In genomic region chr6:11231564-11232176, GRCh38 we compare ENCODE assay signal across 8 cellular contexts. TPM values are rescaled to one million over a fixed set of nuclear protein-coding genes. Genes with fewer than 3 reads are reported as not detected.
A peak's percentile ranks its signal among the peaks of the same experiment; 100 is the strongest.
DNase-seq lines count a peak whose midpoint lies in the region; ATAC-seq and TF ChIP-seq lines count a peak whose summit lies in the region.

No MANE protein-coding gene starts in this region.

- POLR2A ChIA-PET in WTC11 (lab: Charles Lee), result interaction anchor here (1.5 to 1.8 kb wide), 2 partner anchors 10 to 13 kb away, joined by 3 to 8 read pairs; no protein-coding TSS in a partner anchor

- H3K27me3 ChIP-seq in HAP-1 (ENCODE audit: low read depth) (no peaks in the 10 kb centered on the region), psoas muscle (ENCODE audit: insufficient read depth in 3 of 3, low read length in 2 of 3) (no peaks in the 10 kb centered on the region)

- H3K36me3 ChIP-seq in HAP-1 (replicated peaks) (peaks cover 8% of the 10 kb centered on the region; the same call in 1 of the 2 replicates), psoas muscle (ENCODE audit: insufficient read depth in 1 of 2, low read depth in 1 of 2) (no peaks in the 10 kb centered on the region)

- H3K27ac Mint-ChIP-seq in WTC11, result peak overlapping the region; percentile 28

- DNase-seq in HAP-1 (ENCODE audit: low spot score in 2 of 2) (peak; percentile 74 to 87), WTC11 (ENCODE audit: low spot score) (no peak), Right ventricle myocardium superior (no peak), psoas muscle (no peak), NCI-H1436 treated with DMSO at 0.1 percent for 48 hours (lab: John Stamatoyannopoulos, UW) (no peak), NCI-H1417 treated with DMSO at 0.1 percent for 48 hours (lab: John Stamatoyannopoulos, UW) (no peak), activated gamma-delta T cell treated with Interleukin-2 at 50 U/mL for 16 hours (no peak), NCI-H82 (lab: John Stamatoyannopoulos, UW) (no peak)

- TF ChIP-seq CTCF in WTC11 (IDR thresholded peaks at IDR 0.05) (no peak), psoas muscle (IDR thresholded peaks at IDR 0.05) (no peak)

- no peaks in the 10 kb centered on the region for H3K9me3 Mint-ChIP-seq in WTC11

- no peaks in the 10 kb centered on the region for H3K27me3 Mint-ChIP-seq in WTC11 (ENCODE audit: low read depth)

- H3K4me3 ChIP-seq in HAP-1 (peak overlapping the region; percentile 74), psoas muscle (peak overlapping the region; percentile 80)

- no peaks in the 10 kb centered on the region for H3K36me3 Mint-ChIP-seq in WTC11

- 17 to 22% (median 20%) methylated on average over 4 of the region's 4 CpGs for WGBS in psoas muscle, 3 donors

- H3K9me3 ChIP-seq in HAP-1 (no peaks in the 10 kb centered on the region), psoas muscle (no peaks in the 10 kb centered on the region)

- H3K4me1 ChIP-seq in HAP-1 (peaks cover 38% of the 10 kb centered on the region), psoas muscle (peaks cover 7% of the 10 kb centered on the region)

- ATAC-seq in WTC11 (peak; percentile 56), Right ventricle myocardium superior (ENCODE audit: poor library complexity) (peak; percentile 13), psoas muscle (no peak)

- H3K4me3 Mint-ChIP-seq in WTC11, result peak overlapping the region; percentile 79

- intact Hi-C loops in Right ventricle myocardium superior (cut with DNase I), result no loop called here
- intact Hi-C loops in psoas muscle (cut with DNase I), result loop anchor here in 1 of 2 donors (5.0 kb wide), 2 partner anchors 81 to 136 kb away; no protein-coding TSS in a partner anchor

- peaks cover 62% of the 10 kb centered on the region for H3K4me1 Mint-ChIP-seq in WTC11

- CTCF ChIA-PET in WTC11 (lab: Charles Lee), result interaction anchor here (0.6 to 3.2 kb wide), 9 partner anchors 10 to 344 kb away, joined by 3 to 20 read pairs (median 3); no protein-coding TSS in a partner anchor

- H3K27ac ChIP-seq in psoas muscle, result peak overlapping the region; percentile 78

- in situ Hi-C loops in HAP-1 (cut with MboI; ENCODE audit: low sequenced_read_pairs), result loop anchor here (10.0 kb wide), 1 partner anchor 263 kb away; no protein-coding TSS in a partner anchor

TF ChIP-seq in WTC11, 78 proteins besides CTCF, POLR2A, EP300 and RAD21:
- TF ChIP-seq CBFB (CRISPR knock-in tag; IDR thresholded peaks at IDR 0.05; ENCODE audit: low read depth) (no peak), ERG (CRISPR knock-in tag; IDR thresholded peaks at IDR 0.05) (no peak), SMAD3 (CRISPR knock-in tag; IDR thresholded peaks at IDR 0.05; ENCODE audit: borderline replicate concordance) (no peak), IRF1 (CRISPR knock-in tag; IDR thresholded peaks at IDR 0.05) (no peak), ATF6 (CRISPR knock-in tag; IDR thresholded peaks at IDR 0.05) (no peak), ATF2 (CRISPR knock-in tag; IDR thresholded peaks at IDR 0.05; ENCODE audit: borderline replicate concordance, low read depth) (no peak), PRDM15 (CRISPR knock-in tag; IDR thresholded peaks at IDR 0.05) (no peak), NFE2L1 (CRISPR knock-in tag; IDR thresholded peaks at IDR 0.05) (no peak), MXD4 (CRISPR knock-in tag; IDR thresholded peaks at IDR 0.05; ENCODE audit: borderline replicate concordance) (no peak), SMAD4 (CRISPR knock-in tag; IDR thresholded peaks at IDR 0.05) (no peak), SOX15 (CRISPR knock-in tag; IDR thresholded peaks at IDR 0.05) (no peak), NR2C2 (CRISPR knock-in tag; IDR thresholded peaks at IDR 0.05) (no peak), TP53 (CRISPR knock-in tag; IDR thresholded peaks at IDR 0.05) (no peak), KAT7 (CRISPR knock-in tag; IDR thresholded peaks at IDR 0.05; ENCODE audit: borderline replicate concordance) (no peak), CREB1 (CRISPR knock-in tag; IDR thresholded peaks at IDR 0.05) (no peak), ETV6 (CRISPR knock-in tag; IDR thresholded peaks at IDR 0.05) (no peak)
TF ChIP-seq in WTC11: peak in this region for 0.

RNA-seq across cellular contexts. Expression of gene NEDD9, which starts 0.8 kb away (rescaled TPM):
- total RNA-seq in WTC11 (2021) (7.0 to 9.8 TPM (median 8.3 TPM) in 3 replicates), Right ventricle myocardium superior (23.7 TPM), psoas muscle (10 to 100 TPM; 11.2 to 15.7 (median 12.8) TPM)
- polyA plus RNA-seq in psoas muscle, result 10 to 100 TPM in 1 of 3 donors, 1 to 10 TPM in 2; 9.0 to 11.0 (median 10.0) TPM

Comparison
In these comparisons a context has a peak if more than half of its experiments do, and no peak if none do; other contexts are left out.
1. DNase-seq: peak in HAP-1 (2 of 2); none in WTC11 (single experiment), Right ventricle myocardium superior (single experiment), psoas muscle (0 of 2), NCI-H1436 treated with DMSO at 0.1 percent for 48 hours (single experiment), NCI-H1417 treated with DMSO at 0.1 percent for 48 hours (single experiment), activated gamma-delta T cell treated with Interleukin-2 at 50 U/mL for 16 hours (single experiment) and NCI-H82 (single experiment).
2. ATAC-seq: peak in WTC11 (single experiment) and Right ventricle myocardium superior (single experiment); none in psoas muscle (0 of 4).